In the genomic region with DNA sequence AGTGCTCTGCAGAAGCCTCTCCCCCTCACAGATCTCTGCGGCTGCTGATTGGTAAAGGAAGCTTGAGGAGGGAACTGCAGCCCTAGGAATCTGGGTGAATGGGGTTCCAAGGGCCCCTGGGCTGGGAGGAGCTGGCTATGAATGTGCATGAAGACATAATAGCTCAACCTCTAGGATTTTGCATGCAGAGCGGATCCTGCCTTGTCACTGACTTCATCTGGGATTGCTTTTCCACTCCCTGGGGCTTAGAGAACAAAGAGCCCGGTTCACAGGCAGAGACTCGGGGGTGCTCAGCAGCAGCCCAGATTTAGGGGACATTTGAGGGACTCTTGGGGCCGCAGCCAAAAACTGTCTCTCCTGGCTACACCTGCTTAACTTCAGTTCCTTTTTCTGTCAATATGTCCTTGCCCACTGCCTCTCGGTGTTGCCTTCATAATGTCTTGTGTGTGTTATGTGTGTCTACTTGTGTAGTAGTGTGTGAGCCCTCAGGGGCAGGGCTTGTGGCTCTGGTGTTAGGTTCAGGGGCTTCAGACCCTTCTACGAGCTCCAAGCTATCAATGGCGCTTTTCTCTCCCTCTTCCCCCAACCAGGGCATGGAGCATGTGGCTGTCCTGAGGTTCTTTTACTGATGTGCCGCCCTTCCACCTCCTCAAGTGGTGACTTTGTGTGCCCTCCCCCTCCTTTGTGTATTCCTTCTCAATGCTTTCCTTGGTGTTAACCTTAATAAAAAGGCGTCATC, we compare ENCODE assay signal across 11 cellular contexts. TPM values are rescaled to one million over a fixed set of nuclear protein-coding genes. Genes with fewer than 3 reads are reported as not detected.
DNase-seq lines count a peak whose midpoint lies in the region; ATAC-seq and TF ChIP-seq lines count a peak whose summit lies in the region.
"Had no signal": no experiment of that assay in that cellular context is flagged by ENCODE, and none has a peak within 500 bp of the region (broad histone marks: within the 10 kb centered on the region; RNA-seq: fewer than 3 reads in every experiment).

No MANE protein-coding gene starts in this region.

- H3K27ac ChIP-seq in left ventricle myocardium inferior (replicated peaks) = no peak overlapping the region
- no peak overlapping the region for H3K27ac ChIP-seq in right cardiac atrium (ENCODE audit: low read length)

- no peak for TF ChIP-seq CTCF in left ventricle myocardium inferior (IDR thresholded peaks at IDR 0.05; ENCODE audit: borderline replicate concordance)

- peaks cover 55% of the 10 kb centered on the region for H3K27me3 ChIP-seq in left ventricle myocardium inferior (ENCODE audit: low read depth)
- no peaks in the 10 kb centered on the region for H3K27me3 ChIP-seq in right cardiac atrium (ENCODE audit: control insufficient read depth, insufficient read depth)

- 69% methylated on average over 10 of the region's 10 CpGs for WGBS in right cardiac atrium

- H3K4me1 ChIP-seq in left ventricle myocardium inferior (peaks cover 25% of the 10 kb centered on the region), right cardiac atrium (ENCODE audit: control insufficient read depth, insufficient read depth, low read length) (no peaks in the 10 kb centered on the region)

- H3K4me3 ChIP-seq in left ventricle myocardium inferior (peak overlapping the region; percentile 82), right cardiac atrium (ENCODE audit: low read length) (no peak overlapping the region)
- H3K4me3 ChIP-seq: HAP-1 had no signal

- ATAC-seq in right cardiac atrium = no peak
- no peak for ATAC-seq in HG02884 (IDR thresholded peaks at IDR 0.05; ENCODE audit: unreplicated experiment)
- no peak for ATAC-seq in HG02938 (IDR thresholded peaks at IDR 0.05; ENCODE audit: unreplicated experiment)

- H3K9me3 ChIP-seq in left ventricle myocardium inferior (replicated peaks) (no peaks in the 10 kb centered on the region), right cardiac atrium (ENCODE audit: control insufficient read depth, low read length) (no peaks in the 10 kb centered on the region)
- H3K9me3 ChIP-seq: HAP-1 had no signal

- intact Hi-C loops in left ventricle myocardium inferior (cut with micrococcal nuclease) (no loop called here), right cardiac atrium (cut with DNase I) (no loop called here)

- no peaks in the 10 kb centered on the region for H3K36me3 ChIP-seq in left ventricle myocardium inferior
- H3K36me3 ChIP-seq: HAP-1 had no signal

- no peak for DNase-seq in left ventricle myocardium inferior
- no peak for DNase-seq in right cardiac atrium
- DNase-seq in anterior cingulate cortex (lab: John Stamatoyannopoulos, UW) = peak in 33 of 58 donors; percentile 7 to 63 (median 37)
- DNase-seq in islet precursor cell = peak; percentile 51
- no peak for DNase-seq in A172 (ENCODE audit: low spot score)
- no peak for DNase-seq in NCI-H2081 treated with DMSO at 0.1 percent for 48 hours (lab: John Stamatoyannopoulos, UW)
- DNase-seq: NCI-H187 treated with DMSO at 0.1 percent for 48 hours had no signal

RNA-seq across cellular contexts. Expression of gene CCDC184, which starts 1.9 kb away (rescaled TPM):
- total RNA-seq in left ventricle myocardium inferior (1.0 TPM), right cardiac atrium (1 to 10 TPM in 1 of 4 donors, under 1 TPM in 3; 0.71 to 1.1 (median 0.84) TPM)
- 0.57 TPM for polyA plus RNA-seq in right cardiac atrium
- 0.29 TPM in 1 of 2 replicates, not detected in the other for total RNA-seq in A172 (2014; rRNA removed; shearing (Covaris generic))

RNA-seq across cellular contexts. Expression of gene OR10AD1, which starts 17.7 kb away (rescaled TPM):
- total RNA-seq in left ventricle myocardium inferior = not detected
- total RNA-seq in right cardiac atrium = not detected
- not detected for polyA plus RNA-seq in right cardiac atrium
- not detected in 2 replicates for total RNA-seq in A172 (2014; rRNA removed; shearing (Covaris generic))
- total RNA-seq: progenitor cell of endocrine pancreas had no signal

RNA-seq across cellular contexts. Expression of gene ASB8, which starts 28.0 kb away (rescaled TPM):
- total RNA-seq in left ventricle myocardium inferior = 80.3 TPM
- 10 to 100 TPM; 58.5 to 69.9 (median 62.4) TPM for total RNA-seq in right cardiac atrium
- 33.4 TPM for polyA plus RNA-seq in right cardiac atrium
- total RNA-seq in A172 (2014; rRNA removed; shearing (Covaris generic)) = 15.4 and 17.2 TPM in 2 replicates

Comparison
In these comparisons a context has a peak if more than half of its experiments do, and no peak if none do; other contexts are left out.
1. DNase-seq: peak in anterior cingulate cortex (33 of 58) and islet precursor cell (single experiment); none in left ventricle myocardium inferior (single experiment), right cardiac atrium (0 of 3), A172 (single experiment) and NCI-H2081 treated with DMSO at 0.1 percent for 48 hours (single experiment).